11 cellular contexts compared by ENCODE assay signal in genomic region chr4:152189451-152190179, GRCh38.
DNase-seq lines count a peak whose midpoint lies in the region; ATAC-seq, FAIRE-seq and TF ChIP-seq lines count a peak whose summit lies in the region.
"Had no signal": no experiment of that assay in that cellular context is flagged by ENCODE, and none has a peak within 500 bp of the region (broad histone marks: within the 10 kb centered on the region; RNA-seq: fewer than 3 reads in every experiment).

No MANE protein-coding gene starts in this region.

- no peaks in the 10 kb centered on the region for H3K9me3 Mint-ChIP-seq in activated T-cell treated with anti-CD3 and anti-CD28 coated beads, Interleukin-2, amount 50 U/mL, for 4 hours

- ATAC-seq in GM19025 (IDR thresholded peaks at IDR 0.05; ENCODE audit: low read depth, unreplicated experiment): peak; percentile 62
- ATAC-seq in HG02870 (IDR thresholded peaks at IDR 0.05; ENCODE audit: unreplicated experiment): peak; percentile 78
- no peak for ATAC-seq in activated T-cell treated with anti-CD3 and anti-CD28 coated beads, Interleukin-2, amount 50 U/mL, for 4 hours

- no peaks in the 10 kb centered on the region for H3K36me3 Mint-ChIP-seq in activated T-cell treated with anti-CD3 and anti-CD28 coated beads, Interleukin-2, amount 50 U/mL, for 4 hours (ENCODE audit: insufficient read depth)

- H3K4me1 Mint-ChIP-seq in activated T-cell treated with anti-CD3 and anti-CD28 coated beads, Interleukin-2, amount 50 U/mL, for 4 hours (ENCODE audit: low read depth): peaks cover 11% of the 10 kb centered on the region

- no peak overlapping the region for H3K4me3 Mint-ChIP-seq in activated T-cell treated with anti-CD3 and anti-CD28 coated beads, Interleukin-2, amount 50 U/mL, for 4 hours

- TF ChIP-seq POLR2A in H54 (IDR thresholded peaks at IDR 0.05; ENCODE audit: low read depth, low read length): no peak

- no peak for FAIRE-seq in H54 (lab: Jason Lieb, UNC)

- peak; percentile 81 for DNase-seq in COLO668 (lab: John Stamatoyannopoulos, UW; ENCODE audit: unreplicated experiment)
- DNase-seq in NCI-H146 treated with DMSO at 0.1 percent for 48 hours (lab: John Stamatoyannopoulos, UW; ENCODE audit: unreplicated experiment): peak; percentile 74
- no peak for DNase-seq in H54 (ENCODE audit: insufficient read length, low spot score)
- DNase-seq in mesenteric fat pad (ENCODE audit: low spot score): no peak
- DNase-seq in activated CD8-positive, alpha-beta memory T cell treated with anti-CD3 and anti-CD28 coated beads, Interleukin-2, amount 50 U/mL, for 48 hours: no peak
- no peak for DNase-seq in activated T-cell treated with anti-CD3 and anti-CD28 coated beads, Interleukin-2, amount 50 U/mL, for 4 hours
- DNase-seq: activated CD8-positive, alpha-beta memory T cell treated with anti-CD3 and anti-CD28 coated beads, Interleukin-2, amount 50 U/mL, for 4 hours; colonic mucosa; Kasumi-1 had no signal

- no peaks in the 10 kb centered on the region for H3K27me3 Mint-ChIP-seq in activated T-cell treated with anti-CD3 and anti-CD28 coated beads, Interleukin-2, amount 50 U/mL, for 4 hours (ENCODE audit: low read depth)

Comparison
In these comparisons a context has a peak if more than half of its experiments do, and no peak if none do; other contexts are left out.
1. DNase-seq: peak in COLO668 (single experiment) and NCI-H146 treated with DMSO at 0.1 percent for 48 hours (single experiment); none in H54 (single experiment), mesenteric fat pad (single experiment), activated CD8-positive, alpha-beta memory T cell treated with anti-CD3 and anti-CD28 coated beads, Interleukin-2, amount 50 U/mL, for 48 hours (single experiment) and activated T-cell treated with anti-CD3 and anti-CD28 coated beads, Interleukin-2, amount 50 U/mL, for 4 hours (single experiment).
2. ATAC-seq: peak in GM19025 (single experiment) and HG02870 (single experiment); none in activated T-cell treated with anti-CD3 and anti-CD28 coated beads, Interleukin-2, amount 50 U/mL, for 4 hours (0 of 2).